ENCODE assay signal across 1 cellular context in genomic region chr4:76984788-76985211, GRCh38.
A peak's percentile ranks its signal among the peaks of the same experiment; 100 is the strongest.
TF ChIP-seq lines count a peak whose summit lies in the region.

No MANE protein-coding gene starts in this region.

TF ChIP-seq in HEK293, 187 proteins besides CTCF, POLR2A, EP300 and RAD21 (continued from another document):
- TF ChIP-seq, protein P1, sequence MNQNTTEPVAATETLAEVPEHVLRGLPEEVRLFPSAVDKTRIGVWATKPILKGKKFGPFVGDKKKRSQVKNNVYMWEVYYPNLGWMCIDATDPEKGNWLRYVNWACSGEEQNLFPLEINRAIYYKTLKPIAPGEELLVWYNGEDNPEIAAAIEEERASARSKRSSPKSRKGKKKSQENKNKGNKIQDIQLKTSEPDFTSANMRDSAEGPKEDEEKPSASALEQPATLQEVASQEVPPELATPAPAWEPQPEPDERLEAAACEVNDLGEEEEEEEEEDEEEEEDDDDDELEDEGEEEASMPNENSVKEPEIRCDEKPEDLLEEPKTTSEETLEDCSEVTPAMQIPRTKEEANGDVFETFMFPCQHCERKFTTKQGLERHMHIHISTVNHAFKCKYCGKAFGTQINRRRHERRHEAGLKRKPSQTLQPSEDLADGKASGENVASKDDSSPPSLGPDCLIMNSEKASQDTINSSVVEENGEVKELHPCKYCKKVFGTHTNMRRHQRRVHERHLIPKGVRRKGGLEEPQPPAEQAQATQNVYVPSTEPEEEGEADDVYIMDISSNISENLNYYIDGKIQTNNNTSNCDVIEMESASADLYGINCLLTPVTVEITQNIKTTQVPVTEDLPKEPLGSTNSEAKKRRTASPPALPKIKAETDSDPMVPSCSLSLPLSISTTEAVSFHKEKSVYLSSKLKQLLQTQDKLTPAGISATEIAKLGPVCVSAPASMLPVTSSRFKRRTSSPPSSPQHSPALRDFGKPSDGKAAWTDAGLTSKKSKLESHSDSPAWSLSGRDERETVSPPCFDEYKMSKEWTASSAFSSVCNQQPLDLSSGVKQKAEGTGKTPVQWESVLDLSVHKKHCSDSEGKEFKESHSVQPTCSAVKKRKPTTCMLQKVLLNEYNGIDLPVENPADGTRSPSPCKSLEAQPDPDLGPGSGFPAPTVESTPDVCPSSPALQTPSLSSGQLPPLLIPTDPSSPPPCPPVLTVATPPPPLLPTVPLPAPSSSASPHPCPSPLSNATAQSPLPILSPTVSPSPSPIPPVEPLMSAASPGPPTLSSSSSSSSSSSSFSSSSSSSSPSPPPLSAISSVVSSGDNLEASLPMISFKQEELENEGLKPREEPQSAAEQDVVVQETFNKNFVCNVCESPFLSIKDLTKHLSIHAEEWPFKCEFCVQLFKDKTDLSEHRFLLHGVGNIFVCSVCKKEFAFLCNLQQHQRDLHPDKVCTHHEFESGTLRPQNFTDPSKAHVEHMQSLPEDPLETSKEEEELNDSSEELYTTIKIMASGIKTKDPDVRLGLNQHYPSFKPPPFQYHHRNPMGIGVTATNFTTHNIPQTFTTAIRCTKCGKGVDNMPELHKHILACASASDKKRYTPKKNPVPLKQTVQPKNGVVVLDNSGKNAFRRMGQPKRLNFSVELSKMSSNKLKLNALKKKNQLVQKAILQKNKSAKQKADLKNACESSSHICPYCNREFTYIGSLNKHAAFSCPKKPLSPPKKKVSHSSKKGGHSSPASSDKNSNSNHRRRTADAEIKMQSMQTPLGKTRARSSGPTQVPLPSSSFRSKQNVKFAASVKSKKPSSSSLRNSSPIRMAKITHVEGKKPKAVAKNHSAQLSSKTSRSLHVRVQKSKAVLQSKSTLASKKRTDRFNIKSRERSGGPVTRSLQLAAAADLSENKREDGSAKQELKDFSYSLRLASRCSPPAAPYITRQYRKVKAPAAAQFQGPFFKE (tag by site-specific recombination; IDR thresholded peaks at IDR 0.05; ENCODE audit: borderline replicate concordance) = no peak
- TF ChIP-seq OSR2 (tag by site-specific recombination; IDR thresholded peaks at IDR 0.05) (no peak), ZNF184 (tag by site-specific recombination; IDR thresholded peaks at IDR 0.05) (no peak), SETDB1 (IDR thresholded peaks at IDR 0.05; ENCODE audit: insufficient read length, low read length) (no peak), HOXC10 (CRISPR knock-in tag; IDR thresholded peaks at IDR 0.05) (no peak), ZNF548 (tag by site-specific recombination; IDR thresholded peaks at IDR 0.05) (no peak), PATZ1 (tag by site-specific recombination; IDR thresholded peaks at IDR 0.05) (no peak), SCRT2 (tag by site-specific recombination; IDR thresholded peaks at IDR 0.05) (no peak), KLF16 (tag by site-specific recombination; IDR thresholded peaks at IDR 0.05) (no peak), GLIS1 (tag by site-specific recombination; IDR thresholded peaks at IDR 0.05) (no peak), ZBTB20 (tag by site-specific recombination; IDR thresholded peaks at IDR 0.05) (no peak), ZNF610 (tag by site-specific recombination; IDR thresholded peaks at IDR 0.05; ENCODE audit: borderline replicate concordance) (no peak), TRIM28 (IDR thresholded peaks at IDR 0.05; ENCODE audit: borderline replicate concordance, low read length) (peak; percentile 40; the same call in 1 of the 2 replicates), ZNF600 (tag by site-specific recombination; IDR thresholded peaks at IDR 0.05) (peak; percentile 54; the same call in 1 of the 2 replicates), ZNF280D (tag by site-specific recombination; IDR thresholded peaks at IDR 0.05) (no peak), ZNF791 (tag by site-specific recombination; IDR thresholded peaks at IDR 0.05) (no peak)
- TF ChIP-seq, protein P2, sequence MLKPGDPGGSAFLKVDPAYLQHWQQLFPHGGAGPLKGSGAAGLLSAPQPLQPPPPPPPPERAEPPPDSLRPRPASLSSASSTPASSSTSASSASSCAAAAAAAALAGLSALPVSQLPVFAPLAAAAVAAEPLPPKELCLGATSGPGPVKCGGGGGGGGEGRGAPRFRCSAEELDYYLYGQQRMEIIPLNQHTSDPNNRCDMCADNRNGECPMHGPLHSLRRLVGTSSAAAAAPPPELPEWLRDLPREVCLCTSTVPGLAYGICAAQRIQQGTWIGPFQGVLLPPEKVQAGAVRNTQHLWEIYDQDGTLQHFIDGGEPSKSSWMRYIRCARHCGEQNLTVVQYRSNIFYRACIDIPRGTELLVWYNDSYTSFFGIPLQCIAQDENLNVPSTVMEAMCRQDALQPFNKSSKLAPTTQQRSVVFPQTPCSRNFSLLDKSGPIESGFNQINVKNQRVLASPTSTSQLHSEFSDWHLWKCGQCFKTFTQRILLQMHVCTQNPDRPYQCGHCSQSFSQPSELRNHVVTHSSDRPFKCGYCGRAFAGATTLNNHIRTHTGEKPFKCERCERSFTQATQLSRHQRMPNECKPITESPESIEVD (tag by site-specific recombination; IDR thresholded peaks at IDR 0.05) = no peak
